Comparison of ENCODE assay signal across 14 cellular contexts in genomic region chr4:26287748-26288147, GRCh38. TPM values are rescaled to one million over a fixed set of nuclear protein-coding genes. Genes with fewer than 3 reads are reported as not detected.
DNase-seq lines count a peak whose midpoint lies in the region; ATAC-seq, FAIRE-seq and TF ChIP-seq lines count a peak whose summit lies in the region.
"Had no signal": no experiment of that assay in that cellular context is flagged by ENCODE, and none has a peak within 500 bp of the region (broad histone marks: within the 10 kb centered on the region; RNA-seq: fewer than 3 reads in every experiment).

No MANE protein-coding gene starts in this region.

- no peak for TF ChIP-seq CTCF in HepG2 (CRISPR knock-in tag; IDR thresholded peaks at IDR 0.05)

- CTCF ChIA-PET in HepG2 (lab: Yijun Ruan, JAX; ENCODE audit: low intra/inter-chr PET ratio, low total read pairs), result no interaction called here

- H3K79me2 ChIP-seq in ACC112 (ENCODE audit: control insufficient read depth, insufficient read depth, low read length, unreplicated experiment) (no peaks in the 10 kb centered on the region), HepG2 (ENCODE audit: insufficient read depth, low read length) (no peaks in the 10 kb centered on the region)
- H3K79me2 ChIP-seq: hepatocyte had no signal

- POLR2A ChIA-PET in HepG2 (lab: Yijun Ruan, JAX), result no interaction called here

- H3K36me3 ChIP-seq in ACC112 (ENCODE audit: insufficient read depth, low read length) (no peaks in the 10 kb centered on the region), SJSA1 (no peaks in the 10 kb centered on the region), mucosa of rectum (ENCODE audit: control insufficient read depth in 2 of 2, insufficient read depth in 2 of 2, low read length in 2 of 2) (no peaks in the 10 kb centered on the region), HepG2 (replicated peaks in 1 of 2; ENCODE audit: control insufficient read depth in 1 of 2, insufficient read depth in 2 of 2, low read length in 2 of 2) (no peaks in the 10 kb centered on the region)
- H3K36me3 ChIP-seq: cardiac muscle cell had no signal

- no peaks in the 10 kb centered on the region for H3K27me3 ChIP-seq in ACC112 (ENCODE audit: insufficient read depth, low read length)
- H3K27me3 ChIP-seq in SJSA1 (replicated peaks), result no peaks in the 10 kb centered on the region
- no peaks in the 10 kb centered on the region for H3K27me3 ChIP-seq in mucosa of rectum (ENCODE audit: control insufficient read depth in 2 of 2, insufficient read depth in 2 of 2, low read length in 2 of 2)
- H3K27me3 ChIP-seq in HepG2 (ENCODE audit: control insufficient read depth in 1 of 2, insufficient read depth in 2 of 2, low read length in 2 of 2), result no peaks in the 10 kb centered on the region
- H3K27me3 ChIP-seq: cardiac muscle cell, hepatocyte had no signal

- no peaks in the 10 kb centered on the region for H4K20me1 ChIP-seq in HepG2 (ENCODE audit: insufficient read depth, low read length)

- TF ChIP-seq EP300 in HepG2 (IDR thresholded peaks at IDR 0.05; ENCODE audit: low read depth in 2 of 2, low read length in 2 of 2) (no peak), HepG2 (CRISPR knock-in tag; IDR thresholded peaks at IDR 0.05; ENCODE audit: borderline replicate concordance) (no peak)

- WGBS in HepG2 (ENCODE audit: low lambda C conversion rate), result 49% methylated on average over 1 of the region's 1 CpG

- in situ Hi-C loops in HepG2 (cut with HindIII; ENCODE audit: extremely low pct_ligation_motif_present, low pct_unique_long_range_greater_than_20kb), result no loop called here

- no peak overlapping the region for H3K9ac ChIP-seq in mucosa of rectum (ENCODE audit: low read depth in 1 of 2, low read length in 2 of 2)
- no peak overlapping the region for H3K9ac ChIP-seq in HepG2 (ENCODE audit: insufficient read depth, low read depth, low read length)

- no peak for FAIRE-seq in HepG2 (lab: Jason Lieb, UNC)

- no peak for DNase-seq in SJSA1 (ENCODE audit: low read depth in 1 of 2, low spot score in 2 of 2)
- DNase-seq in COLO668 (lab: John Stamatoyannopoulos, UW; ENCODE audit: unreplicated experiment), result no peak
- DNase-seq in HepG2 (ENCODE audit: low spot score), result no peak
- DNase-seq: effector CD8-positive, alpha-beta T cell; left cardiac atrium; NCI-H1436; NCI-H345 had no signal

- BruUV-seq in HepG2 (replicated peaks; lab: Mats Ljungman, UMichigan), result no TSS peak

- intact Hi-C loops in HepG2 (cut with micrococcal nuclease; ENCODE audit: unreplicated experiment), result no loop called here

- no peaks in the 10 kb centered on the region for H3K9me3 ChIP-seq in SJSA1 (replicated peaks)
- no peaks in the 10 kb centered on the region for H3K9me3 ChIP-seq in mucosa of rectum (ENCODE audit: control insufficient read depth in 2 of 2, low read length in 2 of 2)
- H3K9me3 ChIP-seq in HepG2 (ENCODE audit: low read length), result no peaks in the 10 kb centered on the region

- no peak overlapping the region for H2AFZ ChIP-seq in ACC112 (ENCODE audit: low read length, unreplicated experiment)
- no peak overlapping the region for H2AFZ ChIP-seq in HepG2 (ENCODE audit: low read length)
- H2AFZ ChIP-seq: hepatocyte had no signal

- ATAC-seq in GM18858 (IDR thresholded peaks at IDR 0.05; ENCODE audit: unreplicated experiment), result peak; percentile 9
- ATAC-seq in HG02884 (IDR thresholded peaks at IDR 0.05; ENCODE audit: unreplicated experiment), result no peak
- no peak for ATAC-seq in HepG2
- ATAC-seq in HG03025 (IDR thresholded peaks at IDR 0.05; ENCODE audit: low FRiP score, unreplicated experiment), result no peak

- H3K4me3 ChIP-seq in ACC112 (ENCODE audit: low read depth, low read length) (no peak overlapping the region), SJSA1 (no peak overlapping the region), mucosa of rectum (ENCODE audit: low read length in 2 of 2) (no peak overlapping the region), HepG2 (replicated peaks in 1 of 3; ENCODE audit: insufficient read depth in 1 of 3, low read depth in 2 of 3, low read length in 3 of 3) (no peak overlapping the region)
- H3K4me3 ChIP-seq: cardiac muscle cell, hepatocyte had no signal

- H3K27ac ChIP-seq in ACC112 (ENCODE audit: low read depth, low read length) (0 out of 2 replicates have a peak overlapping the region, but pooled peaks have one; percentile 18), SJSA1 (peak overlapping the region; percentile 90), mucosa of rectum (ENCODE audit: low read depth in 2 of 2, low read length in 2 of 2) (peak overlapping the region; percentile 29 to 48), HepG2 (ENCODE audit: extremely low read length, insufficient read depth, low read length) (no peak overlapping the region)
- H3K27ac ChIP-seq: cardiac muscle cell, hepatocyte had no signal

- H3K4me2 ChIP-seq in HepG2 (ENCODE audit: low read depth, low read length), result no peak overlapping the region
- H3K4me2 ChIP-seq: hepatocyte had no signal

- TF ChIP-seq RAD21 in HepG2 (CRISPR knock-in tag; IDR thresholded peaks at IDR 0.05), result no peak

- no peak for TF ChIP-seq POLR2A in HepG2 (IDR thresholded peaks at IDR 0.05; ENCODE audit: insufficient read depth in 1 of 2, low read depth in 2 of 2, low read length in 2 of 2)

- peaks cover 13% of the 10 kb centered on the region for H3K4me1 ChIP-seq in ACC112 (ENCODE audit: control insufficient read depth, insufficient read depth, low read length, unreplicated experiment)
- H3K4me1 ChIP-seq in SJSA1 (replicated peaks), result peaks cover 24% of the 10 kb centered on the region
- H3K4me1 ChIP-seq in mucosa of rectum (ENCODE audit: control insufficient read depth in 2 of 2, insufficient read depth in 2 of 2, low read length in 2 of 2), result no peaks in the 10 kb centered on the region
- no peaks in the 10 kb centered on the region for H3K4me1 ChIP-seq in HepG2 (ENCODE audit: insufficient read depth, low read length)

TF ChIP-seq in HepG2, 621 proteins besides CTCF, POLR2A, EP300 and RAD21 (continues in another document):
- TF ChIP-seq THYN1 (CRISPR knock-in tag; IDR thresholded peaks at IDR 0.05; ENCODE audit: borderline replicate concordance, low read depth), result no peak
- TF ChIP-seq, protein P1, sequence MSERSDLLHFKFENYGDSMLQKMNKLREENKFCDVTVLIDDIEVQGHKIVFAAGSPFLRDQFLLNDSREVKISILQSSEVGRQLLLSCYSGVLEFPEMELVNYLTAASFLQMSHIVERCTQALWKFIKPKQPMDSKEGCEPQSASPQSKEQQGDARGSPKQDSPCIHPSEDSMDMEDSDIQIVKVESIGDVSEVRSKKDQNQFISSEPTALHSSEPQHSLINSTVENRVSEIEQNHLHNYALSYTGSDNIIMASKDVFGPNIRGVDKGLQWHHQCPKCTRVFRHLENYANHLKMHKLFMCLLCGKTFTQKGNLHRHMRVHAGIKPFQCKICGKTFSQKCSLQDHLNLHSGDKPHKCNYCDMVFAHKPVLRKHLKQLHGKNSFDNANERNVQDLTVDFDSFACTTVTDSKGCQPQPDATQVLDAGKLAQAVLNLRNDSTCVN (CRISPR knock-in tag; IDR thresholded peaks at IDR 0.05; ENCODE audit: borderline replicate concordance), result no peak
- no peak for TF ChIP-seq ZBTB1 (CRISPR knock-in tag; IDR thresholded peaks at IDR 0.05; ENCODE audit: borderline replicate concordance)
- TF ChIP-seq MYNN (CRISPR knock-in tag; IDR thresholded peaks at IDR 0.05; ENCODE audit: low read depth), result no peak
- no peak for TF ChIP-seq MBD4 (IDR thresholded peaks at IDR 0.05; ENCODE audit: borderline replicate concordance, low read length)

RNA-seq across cellular contexts. Expression of gene RBPJ, which starts 33.1 kb away (rescaled TPM):
- 34.5 and 96.6 TPM in 2 replicates for total RNA-seq in SJSA1 (2014; rRNA removed; shearing (Covaris generic))
- 25.9 and 46.3 TPM in 2 replicates for total RNA-seq in HepG2 (2016; rRNA removed; fragmentation: Illumina TruSeq; extraction: Trizol)
- 4.6 and 5.4 TPM in 2 replicates for total RNA-seq in HepG2 (2016; cell fraction: cytosol; rRNA removed; fragmentation: Illumina TruSeq; extraction: Trizol; ENCODE audit: low read depth)
- 26.5 and 41.4 TPM in 2 replicates for total RNA-seq in HepG2 (2016; cell fraction: insoluble cytoplasmic fraction; rRNA removed; fragmentation: Illumina TruSeq; extraction: Trizol)
- 9.7 and 10.3 TPM in 2 replicates for total RNA-seq in HepG2 (2016; cell fraction: membrane; rRNA removed; fragmentation: Illumina TruSeq; extraction: Trizol)
- 43.5 and 46.2 TPM in 2 replicates for total RNA-seq in HepG2 (2016; cell fraction: nucleus; rRNA removed; fragmentation: Illumina TruSeq; extraction: Trizol)
- 22.7 and 33.2 TPM in 2 replicates for polyA plus RNA-seq in HepG2 (2011; rRNA removed)
- 15.1 and 17.4 TPM in 2 replicates for polyA plus RNA-seq in HepG2 (2011; cell fraction: cytosol; rRNA removed)
- 41.8 and 45.1 TPM in 2 replicates for polyA plus RNA-seq in HepG2 (2011; cell fraction: nucleus; rRNA removed)
- polyA plus RNA-seq in HepG2 (2012), result 29.3 and 33.0 TPM in 2 replicates
- polyA plus RNA-seq in HepG2 (2016; cell fraction: cytosol; fragmentation: Illumina TruSeq; extraction: Trizol; ENCODE audit: low read depth), result 0.78 and 1.2 TPM in 2 replicates
- polyA plus RNA-seq in HepG2 (2016; cell fraction: insoluble cytoplasmic fraction; fragmentation: Illumina TruSeq; extraction: Trizol; ENCODE audit: low read depth), result 34.1 and 34.4 TPM in 2 replicates
- polyA plus RNA-seq in HepG2 (2016; cell fraction: membrane; fragmentation: Illumina TruSeq; extraction: Trizol; ENCODE audit: low read depth), result 4.3 and 6.2 TPM in 2 replicates
- polyA plus RNA-seq in HepG2 (2016; cell fraction: nucleus; fragmentation: Illumina TruSeq; extraction: Trizol; ENCODE audit: insufficient read depth, low read depth), result 36.2 and 36.5 TPM in 2 replicates
- polyA minus RNA-seq in HepG2 (2011; rRNA and poly(A)+ RNA removed; ENCODE audit: low replicate concordance), result 21.7 and 31.8 TPM in 2 replicates
- polyA minus RNA-seq in HepG2 (2011; cell fraction: cytosol; rRNA and poly(A)+ RNA removed), result 18.4 and 24.8 TPM in 2 replicates
- 130 and 131 TPM in 2 replicates for polyA minus RNA-seq in HepG2 (2011; cell fraction: nucleus; rRNA and poly(A)+ RNA removed)
